Comparison of ENCODE assay signal across 16 cellular contexts in the genomic region with DNA sequence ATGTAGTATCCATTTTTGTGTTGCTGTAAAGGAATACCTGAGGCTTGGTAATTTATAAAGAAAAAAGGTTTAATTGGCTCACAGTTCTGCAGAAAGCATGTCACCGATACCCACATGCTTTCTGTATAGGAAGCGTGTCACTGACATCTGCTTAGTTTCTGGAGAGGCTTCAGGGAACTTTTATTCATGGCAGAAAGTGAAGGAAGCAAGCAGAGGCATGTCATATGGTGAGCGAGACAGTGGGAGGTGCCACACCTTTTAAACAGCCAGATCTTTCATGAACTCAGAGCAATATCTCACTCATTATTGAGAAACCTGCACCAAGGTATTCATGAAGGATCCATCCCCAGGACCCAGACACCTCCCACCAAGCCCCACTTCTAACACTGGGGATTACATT. TPM values are rescaled to one million over a fixed set of nuclear protein-coding genes. Genes with fewer than 3 reads are reported as not detected.
DNase-seq lines count a peak whose midpoint lies in the region; ATAC-seq and TF ChIP-seq lines count a peak whose summit lies in the region.
"Had no signal": no experiment of that assay in that cellular context is flagged by ENCODE, and none has a peak within 500 bp of the region (broad histone marks: within the 10 kb centered on the region; RNA-seq: fewer than 3 reads in every experiment).

No MANE protein-coding gene starts in this region.

- TF ChIP-seq CTCF in MM.1S (IDR thresholded peaks at IDR 0.05; ENCODE audit: low read length): no peak

- H3K4me3 ChIP-seq in CD4-positive, CD25-positive, alpha-beta regulatory T cell (ENCODE audit: low read depth, low read length): no peak overlapping the region
- no peak overlapping the region for H3K4me3 ChIP-seq in MM.1S (ENCODE audit: low read length)
- H3K4me3 ChIP-seq: BLaER1 treated with 17β-estradiol and CSF1 and Interleukin-3, amounts not matched to agents 10 nM and 100 nM; K562 had no signal

- no peak for DNase-seq in activated CD4-positive, alpha-beta T cell treated with anti-CD3 and anti-CD28 coated beads for 36 hours
- no peak for DNase-seq in activated CD4-positive, alpha-beta T cell treated with anti-CD3 and anti-CD28 coated beads for 4 hours
- DNase-seq in CD4-positive, CD25-positive, alpha-beta regulatory T cell: no peak
- DNase-seq in activated CD8-positive, alpha-beta T cell treated with anti-CD3 and anti-CD28 coated beads, Interleukin-2, amount 10 ng/mL, durations not matched to agents 7 days and 5 days: no peak
- DNase-seq in epithelial cell of prostate (ENCODE audit: low read depth, low spot score) (peak; percentile 40), dermis blood vessel endothelial cell (no peak), MM.1S (no peak)
- DNase-seq: DMS 273 treated with DMSO at 0.1 percent for 48 hours, HFFc6, NCI-H1105, NCI-H187 treated with DMSO at 0.1 percent for 48 hours, NCI-H510A had no signal

- H3K4me2 ChIP-seq in MM.1S (ENCODE audit: low read depth, low read length): no peak overlapping the region

- CTCF ChIA-PET in activated CD4-positive, alpha-beta T cell treated with anti-CD3 and anti-CD28 coated beads for 36 hours (lab: Charles Lee): no interaction called here
- CTCF ChIA-PET in activated CD8-positive, alpha-beta T cell treated with anti-CD3 and anti-CD28 coated beads, Interleukin-2, amount 10 ng/mL, durations not matched to agents 7 days and 5 days (lab: Charles Lee): no interaction called here

- H4K20me1 ChIP-seq in MM.1S (ENCODE audit: insufficient read depth, low read length): no peaks in the 10 kb centered on the region

- ATAC-seq in activated CD4-positive, alpha-beta T cell treated with anti-CD3 and anti-CD28 coated beads for 36 hours: peak; percentile 47
- no peak for ATAC-seq in CD4-positive, CD25-positive, alpha-beta regulatory T cell (ENCODE audit: low read depth in 2 of 2)
- ATAC-seq in activated CD8-positive, alpha-beta T cell treated with anti-CD3 and anti-CD28 coated beads, Interleukin-2, amount 10 ng/mL, durations not matched to agents 7 days and 5 days: no peak
- ATAC-seq in GM18519 (IDR thresholded peaks at IDR 0.05; ENCODE audit: low FRiP score, unreplicated experiment): no peak
- ATAC-seq: K562, Panc1 had no signal

- H3K27ac Mint-ChIP-seq in activated CD4-positive, alpha-beta T cell treated with anti-CD3 and anti-CD28 coated beads for 36 hours: peak overlapping the region; percentile 48
- peak overlapping the region; percentile 16 to 58 (median 25) for H3K27ac Mint-ChIP-seq in CD4-positive, CD25-positive, alpha-beta regulatory T cell
- H3K27ac Mint-ChIP-seq in activated CD8-positive, alpha-beta T cell treated with anti-CD3 and anti-CD28 coated beads, Interleukin-2, amount 10 ng/mL, durations not matched to agents 7 days and 5 days: peak overlapping the region; percentile 50
- H3K27ac Mint-ChIP-seq: HFFc6 had no signal

- H3K4me1 ChIP-seq in CD4-positive, CD25-positive, alpha-beta regulatory T cell (ENCODE audit: control insufficient read depth, insufficient read depth, low read length, poor library complexity, severe bottlenecking): no peaks in the 10 kb centered on the region
- H3K4me1 ChIP-seq in MM.1S (ENCODE audit: low read length): no peaks in the 10 kb centered on the region

- no peaks in the 10 kb centered on the region for H3K27me3 Mint-ChIP-seq in activated CD4-positive, alpha-beta T cell treated with anti-CD3 and anti-CD28 coated beads for 36 hours
- no peaks in the 10 kb centered on the region for H3K27me3 Mint-ChIP-seq in CD4-positive, CD25-positive, alpha-beta regulatory T cell
- no peaks in the 10 kb centered on the region for H3K27me3 Mint-ChIP-seq in activated CD8-positive, alpha-beta T cell treated with anti-CD3 and anti-CD28 coated beads, Interleukin-2, amount 10 ng/mL, durations not matched to agents 7 days and 5 days (ENCODE audit: low read depth)

- intact Hi-C loops in activated CD4-positive, alpha-beta T cell treated with anti-CD3 and anti-CD28 coated beads for 36 hours (cut with DNase I, micrococcal nuclease): loop anchor here in 1 of 2 experiments (10.0 kb wide), 1 partner anchor 1259 kb away; no protein-coding TSS in a partner anchor

- H3K27ac ChIP-seq in CD4-positive, CD25-positive, alpha-beta regulatory T cell (ENCODE audit: insufficient read depth, low read length, poor library complexity, severe bottlenecking): no peak overlapping the region
- H3K27ac ChIP-seq in epithelial cell of prostate (no peak overlapping the region), MM.1S (ENCODE audit: low read length) (no peak overlapping the region)
- H3K27ac ChIP-seq: BLaER1 treated with 17β-estradiol and CSF1 and Interleukin-3, amounts not matched to agents 10 nM and 100 nM had no signal

- no peaks in the 10 kb centered on the region for H3K9me3 Mint-ChIP-seq in activated CD4-positive, alpha-beta T cell treated with anti-CD3 and anti-CD28 coated beads for 36 hours (ENCODE audit: low read depth)
- no peaks in the 10 kb centered on the region for H3K9me3 Mint-ChIP-seq in CD4-positive, CD25-positive, alpha-beta regulatory T cell
- no peaks in the 10 kb centered on the region for H3K9me3 Mint-ChIP-seq in activated CD8-positive, alpha-beta T cell treated with anti-CD3 and anti-CD28 coated beads, Interleukin-2, amount 10 ng/mL, durations not matched to agents 7 days and 5 days (ENCODE audit: insufficient read depth)
- H3K9me3 Mint-ChIP-seq: HFFc6 had no signal

- H3K27me3 ChIP-seq in CD4-positive, CD25-positive, alpha-beta regulatory T cell (ENCODE audit: control insufficient read depth, insufficient read depth, low read length): no peaks in the 10 kb centered on the region
- H3K27me3 ChIP-seq in MM.1S (replicated peaks; ENCODE audit: insufficient read depth, low read length): no peaks in the 10 kb centered on the region
- H3K27me3 ChIP-seq: BLaER1 treated with 17β-estradiol and CSF1 and Interleukin-3, amounts not matched to agents 10 nM and 100 nM had no signal

- no peaks in the 10 kb centered on the region for H3K9me2 ChIP-seq in MM.1S (replicated peaks; ENCODE audit: insufficient read depth, low read length)

- no peaks in the 10 kb centered on the region for H3F3A ChIP-seq in MM.1S (ENCODE audit: insufficient read depth, low read length)

- no peak overlapping the region for H2AFZ ChIP-seq in MM.1S (ENCODE audit: low read length)

- peaks cover 33% of the 10 kb centered on the region for H3K4me1 Mint-ChIP-seq in activated CD4-positive, alpha-beta T cell treated with anti-CD3 and anti-CD28 coated beads for 36 hours
- peaks cover 6 to 28% (median 17%) of the 10 kb centered on the region in 4 donors for H3K4me1 Mint-ChIP-seq in CD4-positive, CD25-positive, alpha-beta regulatory T cell
- H3K4me1 Mint-ChIP-seq in activated CD8-positive, alpha-beta T cell treated with anti-CD3 and anti-CD28 coated beads, Interleukin-2, amount 10 ng/mL, durations not matched to agents 7 days and 5 days (ENCODE audit: low read depth): peaks cover 25% of the 10 kb centered on the region

- H3K9me3 ChIP-seq in CD4-positive, CD25-positive, alpha-beta regulatory T cell (ENCODE audit: control insufficient read depth in 2 of 2, low read length in 2 of 2): no peaks in the 10 kb centered on the region
- H3K9me3 ChIP-seq in MM.1S (replicated peaks; ENCODE audit: insufficient read depth, low read length): no peaks in the 10 kb centered on the region

- no peak overlapping the region for H3K4me3 Mint-ChIP-seq in activated CD4-positive, alpha-beta T cell treated with anti-CD3 and anti-CD28 coated beads for 36 hours
- no peak overlapping the region for H3K4me3 Mint-ChIP-seq in CD4-positive, CD25-positive, alpha-beta regulatory T cell
- H3K4me3 Mint-ChIP-seq in activated CD8-positive, alpha-beta T cell treated with anti-CD3 and anti-CD28 coated beads, Interleukin-2, amount 10 ng/mL, durations not matched to agents 7 days and 5 days: no peak overlapping the region
- H3K4me3 Mint-ChIP-seq: HFFc6 had no signal

- peaks cover 71% of the 10 kb centered on the region for H3K36me3 ChIP-seq in CD4-positive, CD25-positive, alpha-beta regulatory T cell (ENCODE audit: control insufficient read depth, insufficient read depth, low read length)
- no peaks in the 10 kb centered on the region for H3K36me3 ChIP-seq in MM.1S (replicated peaks; ENCODE audit: insufficient read depth, low read length)

- H3K79me2 ChIP-seq in MM.1S (ENCODE audit: low read length): no peaks in the 10 kb centered on the region

- H3K9ac ChIP-seq in MM.1S (ENCODE audit: low read length): no peak overlapping the region
- H3K9ac ChIP-seq: BLaER1 treated with 17β-estradiol and CSF1 and Interleukin-3, amounts not matched to agents 10 nM and 100 nM had no signal

- H3K36me3 Mint-ChIP-seq in activated CD4-positive, alpha-beta T cell treated with anti-CD3 and anti-CD28 coated beads for 36 hours (ENCODE audit: low read depth): peaks cover 59% of the 10 kb centered on the region
- H3K36me3 Mint-ChIP-seq in CD4-positive, CD25-positive, alpha-beta regulatory T cell: peaks cover 61% of the 10 kb centered on the region
- H3K36me3 Mint-ChIP-seq in activated CD8-positive, alpha-beta T cell treated with anti-CD3 and anti-CD28 coated beads, Interleukin-2, amount 10 ng/mL, durations not matched to agents 7 days and 5 days (ENCODE audit: low read depth): peaks cover 79% of the 10 kb centered on the region

- POLR2A ChIA-PET in activated CD4-positive, alpha-beta T cell treated with anti-CD3 and anti-CD28 coated beads for 36 hours (lab: Charles Lee): no interaction called here
- POLR2A ChIA-PET in activated CD8-positive, alpha-beta T cell treated with anti-CD3 and anti-CD28 coated beads, Interleukin-2, amount 10 ng/mL, durations not matched to agents 7 days and 5 days (lab: Charles Lee): no interaction called here

RNA-seq across cellular contexts. Expression of a gene that starts 3.5 kb away (rescaled TPM):
- total RNA-seq in activated CD4-positive, alpha-beta T cell treated with anti-CD3 and anti-CD28 coated beads for 36 hours: 1 to 10 TPM; 4.7 to 5.3 TPM
- 9.0 TPM for total RNA-seq in CD4-positive, CD25-positive, alpha-beta regulatory T cell
- 1 to 10 TPM in 2 of 4 donors, under 1 TPM in 2; 0.38 to 1.6 (median 0.93) TPM for polyA plus RNA-seq in CD4-positive, CD25-positive, alpha-beta regulatory T cell
- 10 to 100 TPM; 10.1 TPM for total RNA-seq in activated CD8-positive, alpha-beta T cell treated with anti-CD3 and anti-CD28 coated beads, Interleukin-2, amount 10 ng/mL, durations not matched to agents 7 days and 5 days
- total RNA-seq in dermis blood vessel endothelial cell: 1.0 and 1.3 TPM in 2 replicates
